Comparison of ENCODE assay signal across 22 cellular contexts in genomic region chr12:117216686-117217085, GRCh38. TPM values are rescaled to one million over a fixed set of nuclear protein-coding genes. Genes with fewer than 3 reads are reported as not detected.
DNase-seq lines count a peak whose midpoint lies in the region; ATAC-seq, FAIRE-seq and TF ChIP-seq lines count a peak whose summit lies in the region.
"Had no signal": no experiment of that assay in that cellular context is flagged by ENCODE, and none has a peak within 500 bp of the region (broad histone marks: within the 10 kb centered on the region; RNA-seq: fewer than 3 reads in every experiment).

No MANE protein-coding gene starts in this region.

- no peaks in the 10 kb centered on the region for H3K9me2 ChIP-seq in GM23338 (ENCODE audit: insufficient read depth)

- intact Hi-C loops in K562 (cut with micrococcal nuclease) = loop anchor here (10.0 kb wide), 1 partner anchor 468 kb away; no protein-coding TSS in a partner anchor
- intact Hi-C loops in natural killer cell (cut with micrococcal nuclease) = no loop called here

- no peak for TF ChIP-seq POLR2A in K562 (conservative IDR thresholded peaks at IDR 0.05)

- in situ Hi-C loops in K562 (cut with MboI) = loop anchor here (10.0 kb wide), 1 partner anchor 618 kb away; no protein-coding TSS in a partner anchor

- H3K4me3 Mint-ChIP-seq in GM23338 = no peak overlapping the region
- no peak overlapping the region for H3K4me3 Mint-ChIP-seq in natural killer cell
- H3K4me3 Mint-ChIP-seq: B cell; CD4-positive, alpha-beta T cell; CD8-positive, alpha-beta T cell had no signal

- H2AFZ ChIP-seq in GM23338 (no peak overlapping the region), K562 (ENCODE audit: low read depth, low read length) (no peak overlapping the region)

- DNase-seq in GM12865 (ENCODE audit: low read depth) = peak; percentile 39
- DNase-seq in GM23338 (ENCODE audit: low spot score) = no peak
- no peak for DNase-seq in K562 (ENCODE audit: extremely low read depth in 1 of 4, low spot score in 3 of 4)
- no peak for DNase-seq in natural killer cell
- DNase-seq in stimulated activated CD4-positive, alpha-beta T cell treated with anti-CD3 and anti-CD28 coated beads, Interleukin-2, amount 100 ng/mL, for 48 hours = no peak
- DNase-seq: AML-193; Caco-2; Calu3; CD4-positive, alpha-beta T cell; CD8-positive, alpha-beta T cell; DMS79 treated with DMSO at 0.1 percent for 48 hours; GF-D8 had no signal

- no peaks in the 10 kb centered on the region for H3K36me3 ChIP-seq in GM23338 (ENCODE audit: insufficient read depth)
- no peaks in the 10 kb centered on the region for H3K36me3 ChIP-seq in K562 (ENCODE audit: control insufficient read depth, insufficient read depth, low read length)
- H3K36me3 ChIP-seq: BLaER1 treated with 17β-estradiol and CSF1 and Interleukin-3, amounts not matched to agents 10 nM and 100 nM had no signal

- H3K4me2 ChIP-seq in GM23338 = no peak overlapping the region
- no peak overlapping the region for H3K4me2 ChIP-seq in K562 (ENCODE audit: insufficient read depth, low read length)
- H3K4me2 ChIP-seq: A549; BLaER1 treated with 17β-estradiol and CSF1 and Interleukin-3, amounts not matched to agents 10 nM and 100 nM had no signal

- H3K4me1 ChIP-seq in GM23338 (ENCODE audit: insufficient read depth) = peaks cover 5% of the 10 kb centered on the region
- no peaks in the 10 kb centered on the region for H3K4me1 ChIP-seq in K562 (replicated peaks in 1 of 2; ENCODE audit: control insufficient read depth in 2 of 2, insufficient read depth in 2 of 2, low read length in 2 of 2)
- H3K4me1 ChIP-seq: BLaER1 treated with 17β-estradiol and CSF1 and Interleukin-3, amounts not matched to agents 10 nM and 100 nM; Caco-2 had no signal

- H3K4me1 Mint-ChIP-seq in GM23338 (peaks cover 11% of the 10 kb centered on the region; the same call in 2 of the 3 replicates), natural killer cell (no peaks in the 10 kb centered on the region)
- H3K4me1 Mint-ChIP-seq: B cell had no signal

- TF ChIP-seq CTCF in GM12865 (IDR thresholded peaks at IDR 0.05; ENCODE audit: insufficient read depth, low read depth, low read length, missing control alignments) = no peak
- TF ChIP-seq CTCF in GM23338 (conservative IDR thresholded peaks at IDR 0.05; ENCODE audit: low read depth in 2 of 2) = no peak
- no peak for TF ChIP-seq CTCF in K562 (IDR thresholded peaks at IDR 0.05 in 2 of 3, conservative IDR thresholded peaks at IDR 0.05 in 1 of 3; ENCODE audit: insufficient read depth in 2 of 3, low read depth in 1 of 3, low read length in 3 of 3)
- TF ChIP-seq CTCF in natural killer cell (IDR thresholded peaks at IDR 0.05) = no peak

- TF ChIP-seq EP300 in K562 (IDR thresholded peaks at IDR 0.05; ENCODE audit: low read length) = no peak

- H3K9me3 Mint-ChIP-seq in GM23338 (no peaks in the 10 kb centered on the region), natural killer cell (no peaks in the 10 kb centered on the region)
- H3K9me3 Mint-ChIP-seq: CD4-positive, alpha-beta T cell; CD8-positive, alpha-beta T cell had no signal

- 0% methylated on average over 5 of the region's 5 CpGs for WGBS in K562 (ENCODE audit: insufficient coverage, low coverage, missing lambda C conversion rate)

- no peaks in the 10 kb centered on the region for H3F3A ChIP-seq in GM23338 (replicated peaks; ENCODE audit: low read depth)

- no peak for TF ChIP-seq RAD21 in K562 (CRISPR knock-in tag; conservative IDR thresholded peaks at IDR 0.05 in 1 of 2, IDR thresholded peaks at IDR 0.05 in 1 of 2)

- H3K27ac Mint-ChIP-seq in GM23338 (0 out of 2 replicates have a peak overlapping the region, but pooled peaks have one; percentile 14), natural killer cell (no peak overlapping the region)
- H3K27ac Mint-ChIP-seq: B cell; CD4-positive, alpha-beta T cell; CD8-positive, alpha-beta T cell had no signal

- H3K27ac ChIP-seq in GM23338 (ENCODE audit: low read depth) (no peak overlapping the region), K562 (ENCODE audit: extremely low read depth, low read depth, low read length) (no peak overlapping the region)
- H3K27ac ChIP-seq: 22Rv1; A549; BLaER1 treated with 17β-estradiol and CSF1 and Interleukin-3, amounts not matched to agents 10 nM and 100 nM; C4-2B had no signal

- FAIRE-seq in K562 (lab: Jason Lieb, UNC) = no peak
- FAIRE-seq: A549, D721Med, G401.6, GM12892, GM18507, GM19239 had no signal

- H3K79me2 ChIP-seq in GM23338 (replicated peaks; ENCODE audit: insufficient read depth) (no peaks in the 10 kb centered on the region), K562 (ENCODE audit: control insufficient read depth, insufficient read depth, low read length) (no peaks in the 10 kb centered on the region)

- peaks cover 13% of the 10 kb centered on the region for H3K27me3 Mint-ChIP-seq in GM23338 (ENCODE audit: insufficient read depth, low read depth, poor library complexity)
- peaks cover 16 to 18% of the 10 kb centered on the region in 2 donors for H3K27me3 Mint-ChIP-seq in natural killer cell (ENCODE audit: low read depth in 2 of 2)

- H3K27me3 ChIP-seq in GM23338 (ENCODE audit: insufficient read depth) (no peaks in the 10 kb centered on the region), K562 (ENCODE audit: control insufficient read depth in 2 of 2, insufficient read depth in 2 of 2, low read length in 2 of 2) (peaks cover 28 to 61% of the 10 kb centered on the region in 2 experiments)
- H3K27me3 ChIP-seq: BLaER1 treated with 17β-estradiol and CSF1 and Interleukin-3, amounts not matched to agents 10 nM and 100 nM had no signal

- H3K4me3 ChIP-seq in GM12865 (ENCODE audit: low read depth, low read length) = no peak overlapping the region
- H3K4me3 ChIP-seq in GM23338 = no peak overlapping the region
- H3K4me3 ChIP-seq in K562 = no peak overlapping the region
- H3K4me3 ChIP-seq: A549; BLaER1 treated with 17β-estradiol and CSF1 and Interleukin-3, amounts not matched to agents 10 nM and 100 nM had no signal

- H3K9ac ChIP-seq in K562 (ENCODE audit: insufficient read depth in 1 of 2, low read depth in 2 of 2, low read length in 2 of 2) = no peak overlapping the region
- H3K9ac ChIP-seq: BLaER1 treated with 17β-estradiol and CSF1 and Interleukin-3, amounts not matched to agents 10 nM and 100 nM had no signal

- peaks cover 5% of the 10 kb centered on the region for H3K9me1 ChIP-seq in K562 (ENCODE audit: control insufficient read depth, insufficient read depth, low read length)

- CTCF ChIA-PET in K562 (lab: Yijun Ruan, JAX; ENCODE audit: low intra/inter-chr PET ratio) = no interaction called here

- H4K20me1 ChIP-seq in GM23338 (replicated peaks; ENCODE audit: insufficient read depth) (no peaks in the 10 kb centered on the region), K562 (replicated peaks; ENCODE audit: control insufficient read depth, insufficient read depth, low read length) (peaks cover 10% of the 10 kb centered on the region; the same call in 1 of the 2 replicates)
- H4K20me1 ChIP-seq: BLaER1 treated with 17β-estradiol and CSF1 and Interleukin-3, amounts not matched to agents 10 nM and 100 nM had no signal

- BruUV-seq in K562 (replicated peaks; lab: Mats Ljungman, UMichigan) = no TSS peak

- no peaks in the 10 kb centered on the region for H3K36me3 Mint-ChIP-seq in GM23338 (ENCODE audit: low read depth)
- no peaks in the 10 kb centered on the region for H3K36me3 Mint-ChIP-seq in natural killer cell
- H3K36me3 Mint-ChIP-seq: CD8-positive, alpha-beta T cell had no signal

- no peaks in the 10 kb centered on the region for H3K9me3 ChIP-seq in K562 (replicated peaks; ENCODE audit: control insufficient read depth, insufficient read depth, low read depth, low read length)
- H3K9me3 ChIP-seq: A549; BLaER1 treated with 17β-estradiol and CSF1 and Interleukin-3, amounts not matched to agents 10 nM and 100 nM; Caco-2 had no signal

- POLR2A ChIA-PET in K562 (lab: Yijun Ruan, JAX) = no interaction called here

- ATAC-seq in GM23338 (no peak), K562 (no peak), natural killer cell (no peak)
- ATAC-seq: A549; CD8-positive, alpha-beta T cell had no signal

TF ChIP-seq in GM23338, 12 proteins besides CTCF, POLR2A, EP300 and RAD21 (continues in another document):
- TF ChIP-seq JUNB (IDR thresholded peaks at IDR 0.05; ENCODE audit: unreplicated experiment) (no peak), CREB1 (CRISPR knock-in tag; IDR thresholded peaks at IDR 0.05; ENCODE audit: low read depth) (no peak)

TF ChIP-seq in K562, 482 proteins besides CTCF, POLR2A, EP300 and RAD21:
- TF ChIP-seq NFYB (IDR thresholded peaks at IDR 0.05; ENCODE audit: extremely low read depth, insufficient read length) (no peak), ZNF316 (IDR thresholded peaks at IDR 0.05) (peak; percentile 15; the same call in 1 of the 2 replicates), MAFG (tag; conservative IDR thresholded peaks at IDR 0.05) (peak; percentile 38)
TF ChIP-seq in K562: peak in this region for 2.

RNA-seq across cellular contexts. Expression of gene FBXO21, which starts 26.4 kb away (rescaled TPM):
- 84.2 and 126 TPM in 2 replicates for total RNA-seq in GM23338 (2014; rRNA removed; shearing (Covaris generic))
- polyA plus RNA-seq in GM23338 (2016; fragmentation: Nextera tagmentation; extraction: Ambion mirVana) (46.3 and 46.4 TPM in 2 replicates), K562 (2011; rRNA removed) (5.9 and 11.2 TPM in 2 replicates), K562 (2014; fragmentation: Illumina TruSeq; extraction: Trizol) (7.1 and 7.4 TPM in 2 replicates), K562 (2014; fragmentation: Nextera tagmentation; extraction: Ambion mirVana) (1 to 10 TPM; 3.0 to 4.0 TPM), K562 (2014; rRNA removed) (15.2 and 16.3 TPM in 2 replicates)
- total RNA-seq in K562 (2011; cell fraction: chromatin; rRNA removed; ENCODE audit: low replicate concordance) = 15.2 and 18.4 TPM in 2 replicates
- 13.4 and 17.0 TPM in 2 replicates for total RNA-seq in K562 (2011; cell fraction: nucleolus; rRNA removed)
- total RNA-seq in K562 (2011; cell fraction: nucleoplasm; rRNA removed) = 11.4 and 15.2 TPM in 2 replicates
- total RNA-seq in K562 (2014; rRNA removed) (35.4 and 50.9 TPM in 2 replicates), K562 (2014; rRNA removed; fragmentation: Illumina TruSeq; extraction: Trizol) (9.1 and 10.1 TPM in 2 replicates), K562 (2015; rRNA removed; fragmentation: Illumina TruSeq; extraction: Trizol) (8.3 and 8.6 TPM in 2 replicates), K562 (2021) (13.4 and 13.8 TPM in 2 replicates), natural killer cell (10 to 100 TPM; 39.8 to 48.8 (median 39.9) TPM)
- polyA plus RNA-seq in K562 (2011; cell fraction: cytosol; rRNA removed) = 12.2 and 43.9 TPM in 2 replicates
- 6.3 and 22.4 TPM in 2 replicates for polyA plus RNA-seq in K562 (2011; cell fraction: nucleus; rRNA removed)
- 7.1 and 10.5 TPM in 2 replicates for polyA plus RNA-seq in K562 (2012)
- 14.2 and 15.8 TPM in 2 replicates for polyA minus RNA-seq in K562 (2011; rRNA and poly(A)+ RNA removed)
- 12.2 and 17.8 TPM in 2 replicates for polyA minus RNA-seq in K562 (2011; cell fraction: cytosol; rRNA and poly(A)+ RNA removed)
- 2.6 and 12.0 TPM in 2 replicates for polyA minus RNA-seq in K562 (2011; cell fraction: nucleus; rRNA and poly(A)+ RNA removed)
